Comparison of ENCODE assay signal across 11 cellular contexts in the genomic region with DNA sequence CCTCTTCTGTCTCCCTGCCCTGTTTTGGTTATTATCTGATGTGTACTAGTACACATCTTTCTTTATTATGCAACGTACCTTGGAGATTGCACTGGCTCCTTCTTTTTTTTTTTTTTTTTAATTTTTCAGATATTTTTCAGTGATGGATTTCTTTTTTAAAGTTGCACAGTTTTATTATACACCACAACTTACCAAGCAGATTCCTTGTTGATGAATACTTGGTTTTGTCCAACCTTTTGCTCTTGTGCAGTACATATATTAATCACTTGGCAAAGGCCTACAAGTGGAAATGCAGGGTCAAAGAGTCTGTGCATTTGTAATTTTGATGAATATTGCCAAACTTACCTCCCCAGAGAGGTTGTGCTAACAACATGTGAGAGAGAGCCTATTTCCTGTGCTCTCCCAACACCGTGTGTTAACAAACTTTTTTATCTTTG. TPM values are rescaled to one million over a fixed set of nuclear protein-coding genes. Genes with fewer than 3 reads are reported as not detected.
DNase-seq lines count a peak whose midpoint lies in the region; ATAC-seq and TF ChIP-seq lines count a peak whose summit lies in the region.
"Had no signal": no experiment of that assay in that cellular context is flagged by ENCODE, and none has a peak within 500 bp of the region (broad histone marks: within the 10 kb centered on the region; RNA-seq: fewer than 3 reads in every experiment).

No MANE protein-coding gene starts in this region.

- no peak overlapping the region for H3K4me3 Mint-ChIP-seq in activated CD4-positive, alpha-beta T cell treated with anti-CD3 and anti-CD28 coated beads, Interleukin-2, amount 10 ng/mL, durations not matched to agents 7 days and 5 days
- H3K4me3 Mint-ChIP-seq: activated naive CD4-positive, alpha-beta T cell treated with anti-CD3 and anti-CD28 coated beads for 36 hours; neural crest cell had no signal

- no peaks in the 10 kb centered on the region for H4K20me1 ChIP-seq in MM.1S (ENCODE audit: insufficient read depth, low read length)

- no peaks in the 10 kb centered on the region for H3K36me3 Mint-ChIP-seq in activated CD4-positive, alpha-beta T cell treated with anti-CD3 and anti-CD28 coated beads, Interleukin-2, amount 10 ng/mL, durations not matched to agents 7 days and 5 days (ENCODE audit: low read depth)

- intact Hi-C loops in ascending aorta (cut with DNase I) (loop anchor here (2.0 kb wide), 1 partner anchor 51 kb away; the partner anchor contains the start of gene RNF24), uterus (cut with DNase I; ENCODE audit: low total_unique reads) (no loop called here)

- H3K9me2 ChIP-seq in MM.1S (replicated peaks; ENCODE audit: insufficient read depth, low read length), result no peaks in the 10 kb centered on the region

- no peak overlapping the region for H2AFZ ChIP-seq in MM.1S (ENCODE audit: low read length)

- H3F3A ChIP-seq in MM.1S (ENCODE audit: insufficient read depth, low read length), result no peaks in the 10 kb centered on the region

- no peaks in the 10 kb centered on the region for H3K9me3 Mint-ChIP-seq in activated CD4-positive, alpha-beta T cell treated with anti-CD3 and anti-CD28 coated beads, Interleukin-2, amount 10 ng/mL, durations not matched to agents 7 days and 5 days
- H3K9me3 Mint-ChIP-seq: activated naive CD4-positive, alpha-beta T cell treated with anti-CD3 and anti-CD28 coated beads for 36 hours had no signal

- H3K9ac ChIP-seq in MM.1S (ENCODE audit: low read length), result no peak overlapping the region

- TF ChIP-seq POLR2A in uterus (IDR thresholded peaks at IDR 0.05), result no peak

- DNase-seq in activated CD4-positive, alpha-beta T cell treated with anti-CD3 and anti-CD28 coated beads, Interleukin-2, amount 10 ng/mL, durations not matched to agents 7 days and 5 days, result no peak
- no peak for DNase-seq in activated CD4-positive, alpha-beta T cell treated with anti-CD3 and anti-CD28 coated beads, Interleukin-2, amount 50 U/mL, for 1 hour
- peak in 1 of 2 donors; percentile 59 for DNase-seq in ascending aorta (ENCODE audit: low spot score in 2 of 2)
- peak; percentile 94 for DNase-seq in iris pigment epithelial cell (ENCODE audit: low read depth)
- DNase-seq in uterus, result no peak
- no peak for DNase-seq in NCI-H510A treated with DMSO at 0.1 percent for 48 hours (lab: John Stamatoyannopoulos, UW)
- no peak for DNase-seq in MM.1S
- DNase-seq: activated naive CD4-positive, alpha-beta T cell treated with anti-CD3 and anti-CD28 coated beads for 36 hours had no signal

- no peaks in the 10 kb centered on the region for H3K27me3 Mint-ChIP-seq in activated CD4-positive, alpha-beta T cell treated with anti-CD3 and anti-CD28 coated beads, Interleukin-2, amount 10 ng/mL, durations not matched to agents 7 days and 5 days

- H3K27ac Mint-ChIP-seq in activated CD4-positive, alpha-beta T cell treated with anti-CD3 and anti-CD28 coated beads, Interleukin-2, amount 10 ng/mL, durations not matched to agents 7 days and 5 days, result peak overlapping the region; percentile 51
- H3K27ac Mint-ChIP-seq: activated naive CD4-positive, alpha-beta T cell treated with anti-CD3 and anti-CD28 coated beads for 36 hours had no signal

- POLR2A ChIA-PET in activated CD4-positive, alpha-beta T cell treated with anti-CD3 and anti-CD28 coated beads, Interleukin-2, amount 10 ng/mL, durations not matched to agents 7 days and 5 days (lab: Charles Lee), result no interaction called here

- H3K9me3 ChIP-seq in ascending aorta, result no peaks in the 10 kb centered on the region
- H3K9me3 ChIP-seq in uterus, result no peaks in the 10 kb centered on the region
- no peaks in the 10 kb centered on the region for H3K9me3 ChIP-seq in MM.1S (replicated peaks; ENCODE audit: insufficient read depth, low read length)

- no peak for ATAC-seq in GM18498 (IDR thresholded peaks at IDR 0.05; ENCODE audit: unreplicated experiment)
- ATAC-seq: GM12878 had no signal

- CTCF ChIA-PET in activated CD4-positive, alpha-beta T cell treated with anti-CD3 and anti-CD28 coated beads, Interleukin-2, amount 10 ng/mL, durations not matched to agents 7 days and 5 days (lab: Charles Lee), result interaction anchor here (0.9 to 2.2 kb wide), 5 partner anchors 13 to 83 kb away, joined by 3 to 8 read pairs (median 5); no protein-coding TSS in a partner anchor

- H3K27ac ChIP-seq in ascending aorta (peak overlapping the region; percentile 93 to 94), uterus (peak overlapping the region; percentile 82 to 85), MM.1S (ENCODE audit: low read length) (no peak overlapping the region)

- H3K4me2 ChIP-seq in MM.1S (ENCODE audit: low read depth, low read length), result no peak overlapping the region

- H3K4me1 Mint-ChIP-seq in activated CD4-positive, alpha-beta T cell treated with anti-CD3 and anti-CD28 coated beads, Interleukin-2, amount 10 ng/mL, durations not matched to agents 7 days and 5 days, result peaks cover 46% of the 10 kb centered on the region

- no peaks in the 10 kb centered on the region for H3K79me2 ChIP-seq in MM.1S (ENCODE audit: low read length)

- TF ChIP-seq CTCF in ascending aorta (IDR thresholded peaks at IDR 0.05) (no peak), uterus (IDR thresholded peaks at IDR 0.05) (no peak), MM.1S (IDR thresholded peaks at IDR 0.05; ENCODE audit: low read length) (no peak)

- no peaks in the 10 kb centered on the region for H3K36me3 ChIP-seq in ascending aorta
- no peaks in the 10 kb centered on the region for H3K36me3 ChIP-seq in uterus
- no peaks in the 10 kb centered on the region for H3K36me3 ChIP-seq in MM.1S (replicated peaks; ENCODE audit: insufficient read depth, low read length)

- H3K27me3 ChIP-seq in ascending aorta, result no peaks in the 10 kb centered on the region
- H3K27me3 ChIP-seq in uterus, result no peaks in the 10 kb centered on the region
- no peaks in the 10 kb centered on the region for H3K27me3 ChIP-seq in MM.1S (replicated peaks; ENCODE audit: insufficient read depth, low read length)

- H3K4me1 ChIP-seq in ascending aorta (peaks cover 27 to 69% of the 10 kb centered on the region in 2 donors), uterus (no peaks in the 10 kb centered on the region), MM.1S (ENCODE audit: low read length) (peaks cover 9% of the 10 kb centered on the region)

- H3K4me3 ChIP-seq in ascending aorta (no peak overlapping the region), uterus (no peak overlapping the region), MM.1S (ENCODE audit: low read length) (no peak overlapping the region)
- H3K4me3 ChIP-seq: GM12878 had no signal

RNA-seq across cellular contexts. Expression of gene RNF24, which starts 50.1 kb away (rescaled TPM):
- 10 to 100 TPM; 13.5 to 15.0 TPM for total RNA-seq in activated CD4-positive, alpha-beta T cell treated with anti-CD3 and anti-CD28 coated beads, Interleukin-2, amount 10 ng/mL, durations not matched to agents 7 days and 5 days
- total RNA-seq in ascending aorta (12.0 TPM), uterus (10 to 100 TPM in 3 of 4 donors, 1 to 10 TPM in 1; 2.3 to 23.8 (median 16.9) TPM)
